In genomic region chr16:75222271-75222783, GRCh38 we compare ENCODE assay signal across 2 cellular contexts.
TF ChIP-seq lines count a peak whose summit lies in the region.

No MANE protein-coding gene starts in this region.

TF ChIP-seq in IMR-90, 13 proteins besides CTCF, POLR2A, EP300 and RAD21:
- TF ChIP-seq USF2 (IDR thresholded peaks at IDR 0.05; ENCODE audit: low read depth, low read length) (no peak), BHLHE40 (IDR thresholded peaks at IDR 0.05; ENCODE audit: low read depth, low read length) (no peak), SMC3 (IDR thresholded peaks at IDR 0.05; ENCODE audit: low read depth, low read length) (no peak), ELK1 (IDR thresholded peaks at IDR 0.05; ENCODE audit: borderline replicate concordance, low read depth, low read length) (no peak), RCOR1 (IDR thresholded peaks at IDR 0.05; ENCODE audit: insufficient replicate concordance, low read length) (no peak), MAFK (IDR thresholded peaks at IDR 0.05; ENCODE audit: low read depth, low read length) (no peak), CHD1 (IDR thresholded peaks at IDR 0.05; ENCODE audit: low read depth, low read length) (no peak), FOS (IDR thresholded peaks at IDR 0.05; ENCODE audit: low read depth, low read length) (no peak), NFE2L2 (IDR thresholded peaks at IDR 0.05; ENCODE audit: low read depth, low read length) (no peak), CEBPB (IDR thresholded peaks at IDR 0.05; ENCODE audit: low read depth, low read length) (no peak), RFX5 (IDR thresholded peaks at IDR 0.05; ENCODE audit: low read depth, low read length) (no peak), MAZ (IDR thresholded peaks at IDR 0.05; ENCODE audit: borderline replicate concordance, low read depth, low read length) (no peak), MXI1 (IDR thresholded peaks at IDR 0.05; ENCODE audit: borderline replicate concordance, low read depth, low read length) (no peak)

TF ChIP-seq in endothelial cell of umbilical vein, 7 proteins besides CTCF, POLR2A, EP300 and RAD21:
- TF ChIP-seq POLR2AphosphoS5 (IDR thresholded peaks at IDR 0.05; ENCODE audit: insufficient read depth, low read depth, low read length): no peak
- no peak for TF ChIP-seq FOS (IDR thresholded peaks at IDR 0.05; ENCODE audit: borderline replicate concordance, insufficient read depth, low read length)
- no peak for TF ChIP-seq EZH2 (IDR thresholded peaks at IDR 0.05; ENCODE audit: borderline replicate concordance, low read depth, low read length, severe bottlenecking)
- TF ChIP-seq MAX (IDR thresholded peaks at IDR 0.05; ENCODE audit: insufficient read depth, insufficient read length): peak; percentile 42
- no peak for TF ChIP-seq GATA2 (IDR thresholded peaks at IDR 0.05; ENCODE audit: insufficient read depth, insufficient read length, low read depth, low read length)
- TF ChIP-seq JUN (IDR thresholded peaks at IDR 0.05; ENCODE audit: borderline replicate concordance, insufficient read depth, insufficient read length, low read depth): no peak
- no peak for TF ChIP-seq MYC (IDR thresholded peaks at IDR 0.05; ENCODE audit: low read depth, low read length)
